In the genomic region with DNA sequence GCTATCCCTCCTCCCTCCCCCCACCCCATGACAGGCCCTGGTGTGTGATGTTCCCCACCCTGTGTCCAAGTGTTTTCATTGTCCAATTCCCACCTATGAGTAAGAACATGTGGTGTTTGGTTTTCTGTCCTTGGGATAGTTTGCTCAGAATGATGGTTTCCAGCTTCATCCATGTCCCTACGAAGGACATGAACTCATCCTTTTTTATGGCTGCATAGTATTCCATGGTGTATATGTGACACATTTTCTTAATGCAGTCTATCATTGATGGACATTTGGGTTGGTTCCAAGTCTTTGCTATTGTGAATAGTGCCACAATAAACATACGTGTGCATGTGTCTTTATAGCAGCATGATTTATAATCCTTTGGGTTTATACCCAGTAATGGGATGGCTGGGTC, we compare ENCODE assay signal across 1 cellular context.
TF ChIP-seq lines count a peak whose summit lies in the region.
"Not testable (repeated sequence)": the region's sequence is repeated elsewhere in the genome, so short reads cannot be mapped to it uniquely, and the experiment has no call there.

No MANE protein-coding gene starts in this region.

- not testable (repeated sequence) for H3K36me3 ChIP-seq in HEK293 (ENCODE audit: control insufficient read depth in 2 of 2, insufficient read depth in 1 of 2, low read length in 2 of 2)

- not testable (repeated sequence) for H3K9me3 ChIP-seq in HEK293 (ENCODE audit: control insufficient read depth, insufficient read depth, low read depth, low read length)

- POLR2A ChIA-PET in HEK293 (lab: Yijun Ruan, JAX) = not testable (repeated sequence)

- CTCF ChIA-PET in HEK293 (lab: Yijun Ruan, JAX) = not testable (repeated sequence)

- TF ChIP-seq CTCF in HEK293 (tag by site-specific recombination; IDR thresholded peaks at IDR 0.05) = not testable (repeated sequence)

- not testable (repeated sequence) for H3K4me3 ChIP-seq in HEK293 (ENCODE audit: low read depth, low read length)

- not testable (repeated sequence) for H3K27ac ChIP-seq in HEK293 (ENCODE audit: extremely low read depth, low read depth, low read length)

- peaks cover 11% of the 10 kb centered on the region for H3K4me1 ChIP-seq in HEK293 (ENCODE audit: control insufficient read depth, insufficient read depth, low read length)

TF ChIP-seq in HEK293, 187 proteins besides CTCF, POLR2A, EP300 and RAD21:
- TF ChIP-seq, protein P1, sequence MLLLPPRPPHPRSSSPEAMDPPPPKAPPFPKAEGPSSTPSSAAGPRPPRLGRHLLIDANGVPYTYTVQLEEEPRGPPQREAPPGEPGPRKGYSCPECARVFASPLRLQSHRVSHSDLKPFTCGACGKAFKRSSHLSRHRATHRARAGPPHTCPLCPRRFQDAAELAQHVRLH (tag by site-specific recombination; IDR thresholded peaks at IDR 0.05) = peak; percentile 70; the same call in 1 of the 2 replicates
- peak; percentile 88 for TF ChIP-seq ZNF146 (tag by site-specific recombination; IDR thresholded peaks at IDR 0.05)
